Comparison of ENCODE assay signal across 9 cellular contexts in genomic region chr12:50597200-50598195, GRCh38.
DNase-seq lines count a peak whose midpoint lies in the region; TF ChIP-seq lines count a peak whose summit lies in the region.
"Had no signal": no experiment of that assay in that cellular context is flagged by ENCODE, and none has a peak within 500 bp of the region (broad histone marks: within the 10 kb centered on the region; RNA-seq: fewer than 3 reads in every experiment).

No MANE protein-coding gene starts in this region.

- H3K4me2 ChIP-seq in OCI-LY1 (ENCODE audit: low read length), result peak overlapping the region; percentile 68

- TF ChIP-seq CTCF in HFFc6 (IDR thresholded peaks at IDR 0.05), result peak; percentile 41; the same call in 1 of the 2 replicates
- TF ChIP-seq CTCF in OCI-LY1 (IDR thresholded peaks at IDR 0.05; ENCODE audit: low read length), result peak; percentile 19; the same call in 1 of the 2 replicates

- H3K9me3 ChIP-seq in OCI-LY1 (ENCODE audit: low read length), result no peaks in the 10 kb centered on the region
- H3K9me3 ChIP-seq: upper lobe of left lung had no signal

- no peaks in the 10 kb centered on the region for H3K36me3 ChIP-seq in OCI-LY1 (ENCODE audit: insufficient read depth, low read length)
- H3K36me3 ChIP-seq: upper lobe of left lung had no signal

- peak overlapping the region; percentile 45 for H3K4me3 ChIP-seq in GM08714 (ENCODE audit: low read length)
- peak overlapping the region; percentile 43 for H3K4me3 ChIP-seq in OCI-LY1 (ENCODE audit: low read depth, low read length, poor library complexity, severe bottlenecking)
- H3K4me3 ChIP-seq: upper lobe of left lung had no signal

- no peaks in the 10 kb centered on the region for H4K20me1 ChIP-seq in OCI-LY1 (ENCODE audit: insufficient read depth, low read length)

- peak overlapping the region; percentile 48 for H3K27ac ChIP-seq in OCI-LY1 (ENCODE audit: low read depth, low read length, poor library complexity, severe bottlenecking)

- peak overlapping the region; percentile 33 for H3K9ac ChIP-seq in OCI-LY1 (ENCODE audit: low read length)

- peaks cover 52% of the 10 kb centered on the region for H3K4me1 Mint-ChIP-seq in HFFc6 (ENCODE audit: low read depth)

- no peaks in the 10 kb centered on the region for H3K9me3 Mint-ChIP-seq in HFFc6

- no peaks in the 10 kb centered on the region for H3F3A ChIP-seq in OCI-LY1 (ENCODE audit: insufficient read depth, low read length)

- H3K27me3 Mint-ChIP-seq in HFFc6 (ENCODE audit: insufficient read depth), result no peaks in the 10 kb centered on the region; the same call in 1 of the 2 replicates

- peaks cover 15% of the 10 kb centered on the region for H3K4me1 ChIP-seq in OCI-LY1 (ENCODE audit: insufficient read depth, low read length, severe bottlenecking)

- no peak overlapping the region for H2AFZ ChIP-seq in OCI-LY1 (ENCODE audit: low read length)

- H3K36me3 Mint-ChIP-seq in HFFc6 (ENCODE audit: low read depth), result peaks cover 4% of the 10 kb centered on the region

- intact Hi-C loops in head of caudate nucleus (cut with DNase I), result no loop called here

- no peaks in the 10 kb centered on the region for H3K79me2 ChIP-seq in OCI-LY1 (ENCODE audit: insufficient read depth, low read length)

- H3K4me3 Mint-ChIP-seq in HFFc6, result peak overlapping the region; percentile 55

- DNase-seq in HFFc6 (peak; percentile 88), head of caudate nucleus (peak in 39 of 42 donors; percentile 25 to 92 (median 65)), NCI-H446 treated with DMSO at 0.1 percent for 48 hours (lab: John Stamatoyannopoulos, UW) (no peak), NOMO-1 treated with DMSO at 0.1 percent for 48 hours (lab: John Stamatoyannopoulos, UW; ENCODE audit: unreplicated experiment) (no peak)
- peak; percentile 5 to 23 for DNase-seq in activated T-helper 1 cell treated with anti-CD3 and anti-CD28 coated beads, Interleukin-2, amount 50 U/mL, for 16 hours (ENCODE audit: low read depth in 1 of 2, low spot score in 1 of 2)
- peak; percentile 75 for DNase-seq in stimulated activated CD4-positive, alpha-beta T cell treated with anti-CD3 and anti-CD28 coated beads, Interleukin-4, amount 100 ng/mL, for 24 hours
- DNase-seq: upper lobe of left lung had no signal

- H3K9me2 ChIP-seq in OCI-LY1 (ENCODE audit: low read depth, low read length), result no peaks in the 10 kb centered on the region

- H3K27ac Mint-ChIP-seq in HFFc6, result peak overlapping the region; percentile 89

- no peaks in the 10 kb centered on the region for H3K27me3 ChIP-seq in OCI-LY1 (ENCODE audit: insufficient read depth, low read length)
- H3K27me3 ChIP-seq: upper lobe of left lung had no signal

Comparison
In these comparisons a context has a peak if more than half of its experiments do, and no peak if none do; other contexts are left out.
1. DNase-seq: peak in HFFc6 (single experiment), activated T-helper 1 cell treated with anti-CD3 and anti-CD28 coated beads, Interleukin-2, amount 50 U/mL, for 16 hours (2 of 2), head of caudate nucleus (39 of 42) and stimulated activated CD4-positive, alpha-beta T cell treated with anti-CD3 and anti-CD28 coated beads, Interleukin-4, amount 100 ng/mL, for 24 hours (single experiment); none in NCI-H446 treated with DMSO at 0.1 percent for 48 hours (single experiment) and NOMO-1 treated with DMSO at 0.1 percent for 48 hours (single experiment).